1 cellular context compared by ENCODE assay signal in genomic region chr10:100482834-100483185, GRCh38.
TF ChIP-seq lines count a peak whose summit lies in the region.

No MANE protein-coding gene starts in this region.

TF ChIP-seq in SK-N-SH, 30 proteins besides CTCF, POLR2A, EP300 and RAD21 (continued from another document):
- no peak for TF ChIP-seq ZBTB33 (IDR thresholded peaks at IDR 0.05; ENCODE audit: borderline replicate concordance, low read depth)
- TF ChIP-seq MEF2A (IDR thresholded peaks at IDR 0.05; ENCODE audit: borderline replicate concordance, low read depth): no peak
- TF ChIP-seq MXI1 (IDR thresholded peaks at IDR 0.05; ENCODE audit: low read depth, low read length): no peak
- no peak for TF ChIP-seq GABPA (IDR thresholded peaks at IDR 0.05; ENCODE audit: low read depth)
- no peak for TF ChIP-seq POLR2AphosphoS5 (IDR thresholded peaks at IDR 0.05; ENCODE audit: low read depth, low read length)
- no peak for TF ChIP-seq MAX (IDR thresholded peaks at IDR 0.05; ENCODE audit: low read depth)
- no peak for TF ChIP-seq REST (IDR thresholded peaks at IDR 0.05; ENCODE audit: low read depth, low read length)
- TF ChIP-seq FOSL2 (IDR thresholded peaks at IDR 0.05; ENCODE audit: borderline replicate concordance, low read depth): no peak
- no peak for TF ChIP-seq EZH2phosphoT487 (IDR thresholded peaks at IDR 0.05; ENCODE audit: borderline replicate concordance, low read depth)
- no peak for TF ChIP-seq FOXM1 (IDR thresholded peaks at IDR 0.05; ENCODE audit: low read depth)
- no peak for TF ChIP-seq YY1 (IDR thresholded peaks at IDR 0.05; ENCODE audit: low read depth)
- TF ChIP-seq TAF1 (IDR thresholded peaks at IDR 0.05; ENCODE audit: borderline replicate concordance, low read depth, low read length): no peak
- TF ChIP-seq SIN3A (IDR thresholded peaks at IDR 0.05; ENCODE audit: borderline replicate concordance, low read depth, low read length): no peak
- no peak for TF ChIP-seq TCF12 (IDR thresholded peaks at IDR 0.05)
- TF ChIP-seq SMC3 (IDR thresholded peaks at IDR 0.05; ENCODE audit: low read depth, low read length): no peak
